8 cellular contexts compared by ENCODE assay signal in genomic region chr4:56976878-56977320, GRCh38. TPM values are rescaled to one million over a fixed set of nuclear protein-coding genes. Genes with fewer than 3 reads are reported as not detected.
A peak's percentile ranks its signal among the peaks of the same experiment; 100 is the strongest.
DNase-seq lines count a peak whose midpoint lies in the region; ATAC-seq and TF ChIP-seq lines count a peak whose summit lies in the region.

No MANE protein-coding gene starts in this region.

- peak; percentile 15 for TF ChIP-seq CTCF in GM12864 (IDR thresholded peaks at IDR 0.05; ENCODE audit: low read depth, low read length, missing control alignments)
- peak in 3 of 6 experiments; percentile 2 to 31 (median 10) for TF ChIP-seq CTCF in esophagus squamous epithelium (IDR thresholded peaks at IDR 0.05)
- TF ChIP-seq CTCF in neural progenitor cell (IDR thresholded peaks at IDR 0.05): no peak

- CTCF ChIA-PET in activated CD8-positive, alpha-beta T cell treated with anti-CD3 and anti-CD28 coated beads, Interleukin-2, amount 10 ng/mL, durations not matched to agents 7 days and 5 days (lab: Charles Lee): interaction anchor here (0.8 to 4.3 kb wide), 8 partner anchors 10 to 590 kb away, joined by 3 to 25 read pairs (median 5); partner anchors contain the start of genes AASDH and REST

- peaks cover 46% of the 10 kb centered on the region for H4K20me1 ChIP-seq in neural progenitor cell (ENCODE audit: low read depth)

- H3K9ac ChIP-seq in neural progenitor cell: peak overlapping the region; percentile 40

- peaks cover 0 to 12% (median 5%) of the 10 kb centered on the region in 3 donors for H3K9me3 ChIP-seq in esophagus squamous epithelium
- no peaks in the 10 kb centered on the region for H3K9me3 ChIP-seq in neural progenitor cell (ENCODE audit: low read depth)

- H3K36me3 ChIP-seq in esophagus squamous epithelium: peaks cover 15 to 31% (median 21%) of the 10 kb centered on the region in 3 donors
- H3K36me3 ChIP-seq in neural progenitor cell: peaks cover 9% of the 10 kb centered on the region

- peak overlapping the region; percentile 92 for H3K4me3 Mint-ChIP-seq in activated CD8-positive, alpha-beta T cell treated with anti-CD3 and anti-CD28 coated beads, Interleukin-2, amount 10 ng/mL, durations not matched to agents 7 days and 5 days
- H3K4me3 Mint-ChIP-seq in neural progenitor cell: peak overlapping the region; percentile 100

- ATAC-seq in GM21737 (IDR thresholded peaks at IDR 0.05; ENCODE audit: unreplicated experiment): peak; percentile 31
- ATAC-seq in activated CD8-positive, alpha-beta T cell treated with anti-CD3 and anti-CD28 coated beads, Interleukin-2, amount 10 ng/mL, durations not matched to agents 7 days and 5 days: peak; percentile 45

- peaks cover 16% of the 10 kb centered on the region for H3K9me3 Mint-ChIP-seq in activated CD8-positive, alpha-beta T cell treated with anti-CD3 and anti-CD28 coated beads, Interleukin-2, amount 10 ng/mL, durations not matched to agents 7 days and 5 days (ENCODE audit: insufficient read depth)
- H3K9me3 Mint-ChIP-seq in neural progenitor cell: peaks cover 2% of the 10 kb centered on the region

- peak overlapping the region; percentile 91 for H3K4me2 ChIP-seq in neural progenitor cell

- peaks cover 66% of the 10 kb centered on the region for H3K79me2 ChIP-seq in neural progenitor cell (ENCODE audit: low read depth)

- H3K27me3 Mint-ChIP-seq in activated CD8-positive, alpha-beta T cell treated with anti-CD3 and anti-CD28 coated beads, Interleukin-2, amount 10 ng/mL, durations not matched to agents 7 days and 5 days (ENCODE audit: low read depth): no peaks in the 10 kb centered on the region
- H3K27me3 Mint-ChIP-seq in neural progenitor cell (ENCODE audit: insufficient read depth, low read depth): peaks cover 8% of the 10 kb centered on the region

- H3K4me3 ChIP-seq in GM12864 (ENCODE audit: low read depth, low read length): peak overlapping the region; percentile 99
- peak overlapping the region; percentile 83 to 96 (median 90) for H3K4me3 ChIP-seq in esophagus squamous epithelium
- H3K4me3 ChIP-seq in neural progenitor cell: peak overlapping the region; percentile 71

- H2AFZ ChIP-seq in neural progenitor cell (replicated peaks): peak overlapping the region; percentile 87

- H3K27me3 ChIP-seq in esophagus squamous epithelium (no peaks in the 10 kb centered on the region), neural progenitor cell (no peaks in the 10 kb centered on the region)

- H3K27ac ChIP-seq in esophagus squamous epithelium: peak overlapping the region; percentile 83 to 94 (median 90)
- H3K27ac ChIP-seq in neural progenitor cell: no peak overlapping the region

- TF ChIP-seq POLR2A in esophagus squamous epithelium (IDR thresholded peaks at IDR 0.05): no peak

- peak overlapping the region; percentile 97 for H3K27ac Mint-ChIP-seq in activated CD8-positive, alpha-beta T cell treated with anti-CD3 and anti-CD28 coated beads, Interleukin-2, amount 10 ng/mL, durations not matched to agents 7 days and 5 days
- H3K27ac Mint-ChIP-seq in neural progenitor cell: peak overlapping the region; percentile 92

- H3K4me1 ChIP-seq in esophagus squamous epithelium (peaks cover 32 to 60% (median 35%) of the 10 kb centered on the region in 3 donors), neural progenitor cell (peaks cover 13% of the 10 kb centered on the region)

- intact Hi-C loops in esophagus squamous epithelium (cut with DNase I): no loop called here

- POLR2A ChIA-PET in activated CD8-positive, alpha-beta T cell treated with anti-CD3 and anti-CD28 coated beads, Interleukin-2, amount 10 ng/mL, durations not matched to agents 7 days and 5 days (lab: Charles Lee): interaction anchor here (0.7 to 4.4 kb wide), 10 partner anchors 10 to 1028 kb away, joined by 3 to 90 read pairs (median 8); partner anchors contain the start of genes AASDH, PAICS, PPAT and REST

- 0% methylated on average over 9 of the region's 45 CpGs; no CpG with 5 or more reads in 1 of the 2 donors for WGBS in esophagus squamous epithelium, 2 donors

- peaks cover 65% of the 10 kb centered on the region for H3K36me3 Mint-ChIP-seq in activated CD8-positive, alpha-beta T cell treated with anti-CD3 and anti-CD28 coated beads, Interleukin-2, amount 10 ng/mL, durations not matched to agents 7 days and 5 days (ENCODE audit: low read depth)
- peaks cover 25% of the 10 kb centered on the region for H3K36me3 Mint-ChIP-seq in neural progenitor cell

- DNase-seq in GM12864 (ENCODE audit: low read depth): no peak
- peak; percentile 58 for DNase-seq in LoVo (ENCODE audit: low spot score)
- peak; percentile 59 for DNase-seq in activated CD8-positive, alpha-beta T cell treated with anti-CD3 and anti-CD28 coated beads, Interleukin-2, amount 10 ng/mL, durations not matched to agents 7 days and 5 days
- no peak for DNase-seq in esophagus squamous epithelium (lab: John Stamatoyannopoulos, UW)
- DNase-seq in neural progenitor cell (ENCODE audit: low spot score): peak; percentile 64
- DNase-seq in ureter (ENCODE audit: low spot score): peak; percentile 73
- no peak for DNase-seq in ecto neural progenitor cell (ENCODE audit: low spot score)

- peaks cover 15% of the 10 kb centered on the region for H3F3A ChIP-seq in neural progenitor cell (ENCODE audit: low read depth)

- peaks cover 45% of the 10 kb centered on the region for H3K4me1 Mint-ChIP-seq in activated CD8-positive, alpha-beta T cell treated with anti-CD3 and anti-CD28 coated beads, Interleukin-2, amount 10 ng/mL, durations not matched to agents 7 days and 5 days (ENCODE audit: low read depth)
- peaks cover 21% of the 10 kb centered on the region for H3K4me1 Mint-ChIP-seq in neural progenitor cell

RNA-seq across cellular contexts. Expression of gene NOA1, which starts 0.5 kb away (rescaled TPM):
- total RNA-seq in activated CD8-positive, alpha-beta T cell treated with anti-CD3 and anti-CD28 coated beads, Interleukin-2, amount 10 ng/mL, durations not matched to agents 7 days and 5 days: 10 to 100 TPM; 19.1 to 21.9 TPM
- total RNA-seq in esophagus squamous epithelium: 10 to 100 TPM; 18.7 to 30.2 (median 23.9) TPM
- 20.4 and 24.9 TPM in 2 replicates for total RNA-seq in neural progenitor cell (ENCODE audit: low replicate concordance)
- 15.7 TPM for total RNA-seq in ureter

RNA-seq across cellular contexts. Expression of gene POLR2B, which starts 1.8 kb away (rescaled TPM):
- 100 to 1,000 TPM; 121 to 122 TPM for total RNA-seq in activated CD8-positive, alpha-beta T cell treated with anti-CD3 and anti-CD28 coated beads, Interleukin-2, amount 10 ng/mL, durations not matched to agents 7 days and 5 days
- 10 to 100 TPM; 25.2 to 92.2 (median 77.0) TPM for total RNA-seq in esophagus squamous epithelium
- 150 and 290 TPM in 2 replicates for total RNA-seq in neural progenitor cell (ENCODE audit: low replicate concordance)
- total RNA-seq in ureter: 84.2 TPM

Comparison
In these comparisons a context has a peak if more than half of its experiments do, and no peak if none do; other contexts are left out.
1. DNase-seq: peak in LoVo (single experiment), activated CD8-positive, alpha-beta T cell treated with anti-CD3 and anti-CD28 coated beads, Interleukin-2, amount 10 ng/mL, durations not matched to agents 7 days and 5 days (single experiment), neural progenitor cell (single experiment) and ureter (single experiment); none in GM12864 (single experiment), esophagus squamous epithelium (single experiment) and ecto neural progenitor cell (single experiment).
2. Peak in every context shown above with its lines, with median percentiles within 50 percentile points of each other: H3K4me3 ChIP-seq.